1 cellular context compared by ENCODE assay signal in genomic region chr6:31971993-31972708, GRCh38.
TF ChIP-seq lines count a peak whose summit lies in the region.

Gene DXO, minus strand, starts transcription at chr6:31972138. Its CDS starts 463 bp downstream, at chr6:31971675.

TF ChIP-seq in HEK293, 187 proteins besides CTCF, POLR2A, EP300 and RAD21 (continued from another document):
- TF ChIP-seq ZNF560 (tag by site-specific recombination; IDR thresholded peaks at IDR 0.05; ENCODE audit: borderline replicate concordance), result no peak
TF ChIP-seq in HEK293: peak in this region for 79.
